In the genomic region with DNA sequence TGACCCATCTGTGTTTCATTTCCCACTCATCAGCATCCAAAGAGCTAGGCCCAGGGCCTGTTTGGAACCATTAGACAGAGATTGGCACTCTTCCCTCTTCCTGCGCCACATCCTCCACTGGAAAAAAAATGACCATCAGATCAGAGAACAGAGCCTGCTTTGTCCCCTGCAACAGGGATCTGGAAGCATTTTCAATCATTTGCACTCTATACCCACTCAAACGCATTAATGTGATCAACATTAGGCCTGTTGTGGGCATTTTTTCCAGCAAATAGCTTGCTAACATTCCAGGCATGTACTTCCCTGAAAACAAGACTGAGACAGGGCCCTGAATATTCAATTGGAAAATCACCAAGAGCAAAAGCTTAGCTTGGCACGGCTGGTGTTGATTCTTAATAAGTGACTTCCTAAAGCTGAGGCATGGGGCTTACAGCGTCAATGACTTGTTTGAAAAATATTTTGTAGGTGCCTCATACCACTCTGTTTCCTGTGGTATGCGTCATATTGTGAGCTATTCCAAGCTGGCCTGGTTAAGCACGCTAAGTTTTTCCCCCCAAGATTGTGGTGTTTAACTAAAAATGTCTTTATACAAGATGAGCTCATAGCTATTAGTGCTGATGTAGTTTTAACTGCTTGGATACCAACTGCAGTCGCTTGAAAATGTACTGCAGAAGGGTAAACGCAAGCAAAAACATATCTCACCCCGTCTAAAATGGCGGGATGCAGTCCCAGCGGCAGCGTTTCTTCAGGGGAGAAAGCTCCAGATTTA, we compare ENCODE assay signal across 8 cellular contexts.
DNase-seq lines count a peak whose midpoint lies in the region; ATAC-seq, FAIRE-seq and TF ChIP-seq lines count a peak whose summit lies in the region.

No MANE protein-coding gene starts in this region.

- peak; percentile 100 for DNase-seq in IMR-90
- DNase-seq in dedifferentiated amniotic fluid mesenchymal stem cell (ENCODE audit: extremely low spot score) = peak; percentile 96
- peak; percentile 3 for DNase-seq in HepG2 (ENCODE audit: low spot score)
- DNase-seq in suprapubic skin (ENCODE audit: low spot score in 2 of 2) = no peak
- DNase-seq in posterior vena cava (ENCODE audit: low spot score) = no peak
- DNase-seq in SIG-M5 treated with dmso at 0.1 percent for 504 hours (lab: John Stamatoyannopoulos, UW; ENCODE audit: unreplicated experiment) = no peak

- FAIRE-seq in HepG2 (lab: Jason Lieb, UNC) = no peak

- H2BK120ac ChIP-seq in IMR-90 (ENCODE audit: low read depth, low read length) = peak overlapping the region; percentile 96

- H2AK9ac ChIP-seq in IMR-90 (replicated peaks; ENCODE audit: low read depth, low read length, poor library complexity) = peak overlapping the region; percentile 81

- CTCF ChIA-PET in IMR-90 (lab: Yijun Ruan, JAX) (interaction anchor here (0.6 to 1.1 kb wide), 8 partner anchors 23 to 418 kb away, joined by 3 to 5 read pairs (median 3); no protein-coding TSS in a partner anchor), HepG2 (lab: Yijun Ruan, JAX; ENCODE audit: low intra/inter-chr PET ratio, low total read pairs) (no interaction called here)

- H3K9me1 ChIP-seq in IMR-90 (ENCODE audit: insufficient read depth, low read length) = 0 out of 2 replicates have a peak, but pooled peaks cover 6% of the 10 kb centered on the region

- peak overlapping the region; percentile 91 for H3K23ac ChIP-seq in IMR-90 (ENCODE audit: low read depth, low read length)

- TF ChIP-seq CTCF in IMR-90 (conservative IDR thresholded peaks at IDR 0.05; ENCODE audit: low read depth, low read length) (no peak), HepG2 (CRISPR knock-in tag; IDR thresholded peaks at IDR 0.05) (no peak), suprapubic skin (IDR thresholded peaks at IDR 0.05) (no peak)

- BruUV-seq in IMR-90 (replicated peaks; lab: Mats Ljungman, UMichigan) (no TSS peak), HepG2 (replicated peaks; lab: Mats Ljungman, UMichigan) (no TSS peak)

- H3K56ac ChIP-seq in IMR-90 (ENCODE audit: extremely low read depth, insufficient read depth, low read length) = peak overlapping the region; percentile 95

- no peaks in the 10 kb centered on the region for H3K36me3 ChIP-seq in IMR-90 (ENCODE audit: control insufficient read depth, insufficient read depth, low read length)
- no peaks in the 10 kb centered on the region for H3K36me3 ChIP-seq in HepG2 (replicated peaks in 1 of 2; ENCODE audit: control insufficient read depth in 1 of 2, insufficient read depth in 2 of 2, low read length in 2 of 2)
- no peaks in the 10 kb centered on the region for H3K36me3 ChIP-seq in suprapubic skin

- H3K9ac ChIP-seq in IMR-90 (ENCODE audit: low read depth, low read length) = peak overlapping the region; percentile 64
- H3K9ac ChIP-seq in HepG2 (ENCODE audit: insufficient read depth, low read depth, low read length) = no peak overlapping the region

- peaks cover 0 to 7% of the 10 kb centered on the region in 2 experiments; a peak in 1 of 4 replicates for H3K79me1 ChIP-seq in IMR-90 (ENCODE audit: low read depth in 1 of 2, low read length in 2 of 2)

- H3K27ac ChIP-seq in IMR-90 (ENCODE audit: insufficient read depth, low read length) (peak overlapping the region; percentile 98), HepG2 (ENCODE audit: extremely low read length, insufficient read depth, low read length) (no peak overlapping the region), suprapubic skin (peak overlapping the region; percentile 80)

- H2BK5ac ChIP-seq in IMR-90 (ENCODE audit: low read depth, low read length, poor library complexity, severe bottlenecking) = peak overlapping the region; percentile 99

- TF ChIP-seq EP300 in HepG2 (IDR thresholded peaks at IDR 0.05; ENCODE audit: low read depth in 2 of 2, low read length in 2 of 2) (no peak), HepG2 (CRISPR knock-in tag; IDR thresholded peaks at IDR 0.05; ENCODE audit: borderline replicate concordance) (no peak), suprapubic skin (IDR thresholded peaks at IDR 0.05) (no peak)

- H2AK5ac ChIP-seq in IMR-90 (ENCODE audit: low read depth, low read length) = peak overlapping the region; percentile 98

- H3K4me3 ChIP-seq in IMR-90 (ENCODE audit: insufficient read depth, low read depth, low read length) (no peak overlapping the region), HepG2 (replicated peaks in 1 of 3; ENCODE audit: insufficient read depth in 1 of 3, low read depth in 2 of 3, low read length in 3 of 3) (no peak overlapping the region), suprapubic skin (no peak overlapping the region)

- H2AFZ ChIP-seq in IMR-90 (replicated peaks; ENCODE audit: low read length, poor library complexity) (peak overlapping the region; percentile 75), HepG2 (ENCODE audit: low read length) (no peak overlapping the region)

- in situ Hi-C loops in IMR-90 (cut with MboI; ENCODE audit: low sequenced_read_pairs) = loop anchor here (10.0 kb wide), 2 partner anchors 152 to 398 kb away; no protein-coding TSS in a partner anchor
- in situ Hi-C loops in HepG2 (cut with HindIII; ENCODE audit: extremely low pct_ligation_motif_present, low pct_unique_long_range_greater_than_20kb) = no loop called here

- H3K4me1 ChIP-seq in IMR-90 (ENCODE audit: control insufficient read depth, insufficient read depth, low read length) = peaks cover 20% of the 10 kb centered on the region
- no peaks in the 10 kb centered on the region for H3K4me1 ChIP-seq in HepG2 (ENCODE audit: insufficient read depth, low read length)
- peaks cover 14% of the 10 kb centered on the region for H3K4me1 ChIP-seq in suprapubic skin

- peak overlapping the region; percentile 97 for H4K91ac ChIP-seq in IMR-90 (ENCODE audit: insufficient read depth, low read depth, low read length)

- H3K4ac ChIP-seq in IMR-90 (ENCODE audit: low read depth, low read length) = peak overlapping the region; percentile 93

- H2BK20ac ChIP-seq in IMR-90 (ENCODE audit: low read depth, low read length) = peak overlapping the region; percentile 96

- POLR2A ChIA-PET in IMR-90 (lab: Charles Lee; ENCODE audit: unreplicated experiment) (interaction anchor here (0.6 to 1.2 kb wide), 3 partner anchors 29 to 405 kb away, joined by 3 to 9 read pairs (median 4); partner anchors contain the start of gene SPRY2), HepG2 (lab: Yijun Ruan, JAX) (no interaction called here)

- no peaks in the 10 kb centered on the region for H4K20me1 ChIP-seq in IMR-90 (ENCODE audit: insufficient read depth, low read length)
- H4K20me1 ChIP-seq in HepG2 (ENCODE audit: insufficient read depth, low read length) = no peaks in the 10 kb centered on the region

- H3K9me3 ChIP-seq in IMR-90 (ENCODE audit: control insufficient read depth, insufficient read depth, low read length) = no peaks in the 10 kb centered on the region
- H3K9me3 ChIP-seq in HepG2 (ENCODE audit: low read length) = peaks cover 52% of the 10 kb centered on the region; the same call in 1 of the 2 replicates
- H3K9me3 ChIP-seq in suprapubic skin = no peaks in the 10 kb centered on the region

- TF ChIP-seq RAD21 in IMR-90 (IDR thresholded peaks at IDR 0.05; ENCODE audit: low read length) (peak; percentile 35), HepG2 (CRISPR knock-in tag; IDR thresholded peaks at IDR 0.05) (no peak)

- peak overlapping the region; percentile 92 to 94 for H4K8ac ChIP-seq in IMR-90 (ENCODE audit: low read depth in 2 of 2, low read length in 2 of 2)

- peak overlapping the region; percentile 98 for H2BK15ac ChIP-seq in IMR-90 (ENCODE audit: low read depth, low read length)

- dilution Hi-C loops in IMR-90 (cut with HindIII; ENCODE audit: low sequenced_read_pairs, unreplicated experiment) = no loop called here

- TF ChIP-seq POLR2A in IMR-90 (IDR thresholded peaks at IDR 0.05; ENCODE audit: low read depth, low read length) = peak; percentile 40; the same call in 1 of the 2 replicates
- no peak for TF ChIP-seq POLR2A in HepG2 (IDR thresholded peaks at IDR 0.05; ENCODE audit: insufficient read depth in 1 of 2, low read depth in 2 of 2, low read length in 2 of 2)
- no peak for TF ChIP-seq POLR2A in suprapubic skin (IDR thresholded peaks at IDR 0.05)

- peak overlapping the region; percentile 99 for H3K18ac ChIP-seq in IMR-90 (ENCODE audit: low read depth, low read length)

- H3K14ac ChIP-seq in IMR-90 (replicated peaks; ENCODE audit: low read depth, low read length) = peak overlapping the region; percentile 91

- H3K4me2 ChIP-seq in IMR-90 (ENCODE audit: low read depth, low read length) (peak overlapping the region; percentile 63), HepG2 (ENCODE audit: low read depth, low read length) (no peak overlapping the region)

- WGBS in IMR-90 (ENCODE audit: extremely low coverage in 2 of 2, insufficient read length in 1 of 2), 2 experiments = no CpG with 5 or more reads among the region's 12 CpGs
- 32% methylated on average over 11 of the region's 12 CpGs for WGBS in HepG2 (ENCODE audit: low lambda C conversion rate)
- 22% methylated on average over 12 of the region's 12 CpGs for whole genome bisulfite sequencing in suprapubic skin

- intact Hi-C loops in IMR-90 (cut with micrococcal nuclease) (loop anchor here (1.0 to 5.0 kb wide), 7 partner anchors 104 to 403 kb away; no protein-coding TSS in a partner anchor), HepG2 (cut with micrococcal nuclease; ENCODE audit: unreplicated experiment) (no loop called here), posterior vena cava (cut with DNase I) (no loop called here)

- ATAC-seq in IMR-90 (ENCODE audit: low read depth) = peak; percentile 92
- no peak; the same call in 2 of the 3 replicates for ATAC-seq in HepG2
- ATAC-seq in HG03108 (IDR thresholded peaks at IDR 0.05; ENCODE audit: unreplicated experiment) = no peak
- ATAC-seq in GM19397 (IDR thresholded peaks at IDR 0.05; ENCODE audit: unreplicated experiment) = no peak

- peak overlapping the region; percentile 96 for H4K5ac ChIP-seq in IMR-90 (ENCODE audit: low read depth, low read length)

- H3K27me3 ChIP-seq in IMR-90 (ENCODE audit: control insufficient read depth, insufficient read depth, low read length) (no peaks in the 10 kb centered on the region), HepG2 (ENCODE audit: control insufficient read depth in 1 of 2, insufficient read depth in 2 of 2, low read length in 2 of 2) (no peaks in the 10 kb centered on the region), suprapubic skin (no peaks in the 10 kb centered on the region)

- H3K79me2 ChIP-seq in HepG2 (ENCODE audit: insufficient read depth, low read length) = no peaks in the 10 kb centered on the region

TF ChIP-seq in IMR-90, 13 proteins besides CTCF, POLR2A, EP300 and RAD21 (continues in another document):
- TF ChIP-seq CHD1 (IDR thresholded peaks at IDR 0.05; ENCODE audit: low read depth, low read length) (peak; percentile 31; the same call in 1 of the 2 replicates), BHLHE40 (IDR thresholded peaks at IDR 0.05; ENCODE audit: low read depth, low read length) (peak; percentile 58), FOS (IDR thresholded peaks at IDR 0.05; ENCODE audit: low read depth, low read length) (peak; percentile 97), NFE2L2 (IDR thresholded peaks at IDR 0.05; ENCODE audit: low read depth, low read length) (no peak)

TF ChIP-seq in HepG2, 621 proteins besides CTCF, POLR2A, EP300 and RAD21 (continues in another document):
- TF ChIP-seq BATF2 (CRISPR knock-in tag; IDR thresholded peaks at IDR 0.05) = no peak

Comparison
In these comparisons a context has a peak if more than half of its experiments do, and no peak if none do; other contexts are left out.
1. DNase-seq: peak in IMR-90 (single experiment), dedifferentiated amniotic fluid mesenchymal stem cell (single experiment) and HepG2 (single experiment); none in suprapubic skin (0 of 2), posterior vena cava (single experiment) and SIG-M5 treated with dmso at 0.1 percent for 504 hours (single experiment).